ENCODE assay signal across 17 cellular contexts in genomic region chr15:96768435-96768789, GRCh38.
A peak's percentile ranks its signal among the peaks of the same experiment; 100 is the strongest.
DNase-seq lines count a peak whose midpoint lies in the region; TF ChIP-seq lines count a peak whose summit lies in the region.
"Had no signal": no experiment of that assay in that cellular context is flagged by ENCODE, and none has a peak within 500 bp of the region (broad histone marks: within the 10 kb centered on the region; RNA-seq: fewer than 3 reads in every experiment).

No MANE protein-coding gene starts in this region.

- no peak overlapping the region for H3K4me2 ChIP-seq in mesendoderm (ENCODE audit: low read length)
- H3K4me2 ChIP-seq: BLaER1 treated with 17β-estradiol and CSF1 and Interleukin-3, amounts not matched to agents 10 nM and 100 nM; GM23338 had no signal

- intact Hi-C loops in esophagus muscularis mucosa (cut with DNase I), result no loop called here
- intact Hi-C loops in CD14-positive monocyte (cut with micrococcal nuclease), result no loop called here
- intact Hi-C loops in activated naive CD4-positive, alpha-beta T cell treated with anti-CD3 and anti-CD28 coated beads for 36 hours (cut with micrococcal nuclease), result no loop called here

- TF ChIP-seq POLR2A in esophagus muscularis mucosa (IDR thresholded peaks at IDR 0.05; ENCODE audit: low read depth), result no peak

- H3K4me1 Mint-ChIP-seq in CD14-positive monocyte, result peaks cover 13% of the 10 kb centered on the region
- no peaks in the 10 kb centered on the region for H3K4me1 Mint-ChIP-seq in activated naive CD4-positive, alpha-beta T cell treated with anti-CD3 and anti-CD28 coated beads for 36 hours (ENCODE audit: low read depth)
- H3K4me1 Mint-ChIP-seq: B cell; CD4-positive, CD25-positive, alpha-beta regulatory T cell; CD8-positive, alpha-beta memory T cell had no signal

- no peak overlapping the region for H3K56ac ChIP-seq in mesendoderm (ENCODE audit: low read length)

- DNase-seq in HK-2 (ENCODE audit: unreplicated experiment) (peak; percentile 1), esophagus muscularis mucosa (ENCODE audit: extremely low spot score) (peak; percentile 62), mesendoderm (no peak), CD14-positive monocyte (ENCODE audit: low spot score) (no peak), NOMO-1 treated with dmso at 0.1 percent for 144 hours (lab: John Stamatoyannopoulos, UW; ENCODE audit: unreplicated experiment) (no peak)
- DNase-seq in stimulated activated naive CD4-positive, alpha-beta T cell (lab: John Stamatoyannopoulos, UW), result no peak
- no peak for DNase-seq in activated naive CD4-positive, alpha-beta T cell treated with anti-CD3 and anti-CD28 coated beads for 36 hours
- DNase-seq: CD4-positive, CD25-positive, alpha-beta regulatory T cell; CD8-positive, alpha-beta memory T cell; GDM1; H7; IMR-90 had no signal

- H4K5ac ChIP-seq in mesendoderm (ENCODE audit: low read length), result no peak overlapping the region

- H3K4me3 ChIP-seq in esophagus muscularis mucosa (no peak overlapping the region), mesendoderm (ENCODE audit: low read length) (no peak overlapping the region)
- H3K4me3 ChIP-seq: BLaER1 treated with 17β-estradiol and CSF1 and Interleukin-3, amounts not matched to agents 10 nM and 100 nM; GM23338 had no signal

- H3K4me3 Mint-ChIP-seq in CD14-positive monocyte, result no peak overlapping the region
- no peak overlapping the region for H3K4me3 Mint-ChIP-seq in activated naive CD4-positive, alpha-beta T cell treated with anti-CD3 and anti-CD28 coated beads for 36 hours
- H3K4me3 Mint-ChIP-seq: B cell; CD4-positive, CD25-positive, alpha-beta regulatory T cell; CD8-positive, alpha-beta memory T cell; GM23338; HFFc6 had no signal

- no peak overlapping the region for H2BK15ac ChIP-seq in mesendoderm (replicated peaks; ENCODE audit: low read depth)

- H3K9me3 Mint-ChIP-seq in CD14-positive monocyte, result peaks cover 0 to 6% (median 3%) of the 10 kb centered on the region in 7 donors
- H3K9me3 Mint-ChIP-seq in activated naive CD4-positive, alpha-beta T cell treated with anti-CD3 and anti-CD28 coated beads for 36 hours, result no peaks in the 10 kb centered on the region
- H3K9me3 Mint-ChIP-seq: GM23338 had no signal

- TF ChIP-seq CTCF in esophagus muscularis mucosa (IDR thresholded peaks at IDR 0.05), result no peak
- TF ChIP-seq CTCF in CD14-positive monocyte (IDR thresholded peaks at IDR 0.05), result no peak

- no peak overlapping the region for H4K8ac ChIP-seq in mesendoderm (ENCODE audit: low read depth, low read length)

- H2AK5ac ChIP-seq in mesendoderm (ENCODE audit: low read length), result peak overlapping the region; percentile 40

- no peak overlapping the region for H3K27ac Mint-ChIP-seq in CD14-positive monocyte
- H3K27ac Mint-ChIP-seq in activated naive CD4-positive, alpha-beta T cell treated with anti-CD3 and anti-CD28 coated beads for 36 hours, result no peak overlapping the region
- H3K27ac Mint-ChIP-seq: B cell; CD4-positive, CD25-positive, alpha-beta regulatory T cell; GM23338; HFFc6 had no signal

- no peaks in the 10 kb centered on the region for H3K79me2 ChIP-seq in mesendoderm (ENCODE audit: control insufficient read depth, insufficient read depth, low read length)

- H3K4ac ChIP-seq in mesendoderm (ENCODE audit: low read depth, low read length), result peak overlapping the region; percentile 6

- H3K27me3 Mint-ChIP-seq in CD14-positive monocyte (ENCODE audit: low read depth in 3 of 3), result peaks cover 4 to 5% (median 5%) of the 10 kb centered on the region in 3 donors
- H3K27me3 Mint-ChIP-seq in activated naive CD4-positive, alpha-beta T cell treated with anti-CD3 and anti-CD28 coated beads for 36 hours (ENCODE audit: low read depth), result no peaks in the 10 kb centered on the region
- H3K27me3 Mint-ChIP-seq: B cell; CD4-positive, CD25-positive, alpha-beta regulatory T cell; CD8-positive, alpha-beta memory T cell had no signal

- H3K36me3 ChIP-seq in esophagus muscularis mucosa (no peaks in the 10 kb centered on the region), mesendoderm (ENCODE audit: control insufficient read depth, insufficient read depth, low read length) (no peaks in the 10 kb centered on the region)
- H3K36me3 ChIP-seq: BLaER1 treated with 17β-estradiol and CSF1 and Interleukin-3, amounts not matched to agents 10 nM and 100 nM had no signal

- no peak overlapping the region for H3K23ac ChIP-seq in mesendoderm (ENCODE audit: low read length)

- H3K18ac ChIP-seq in mesendoderm (ENCODE audit: low read length), result peak overlapping the region; percentile 71

- H3K4me1 ChIP-seq in esophagus muscularis mucosa (no peaks in the 10 kb centered on the region), mesendoderm (ENCODE audit: control insufficient read depth, low read depth, low read length) (peaks cover 7% of the 10 kb centered on the region)
- H3K4me1 ChIP-seq: BLaER1 treated with 17β-estradiol and CSF1 and Interleukin-3, amounts not matched to agents 10 nM and 100 nM had no signal

- CTCF ChIA-PET in activated naive CD4-positive, alpha-beta T cell treated with anti-CD3 and anti-CD28 coated beads for 36 hours (lab: Charles Lee), result no interaction called here

- H3K79me1 ChIP-seq in mesendoderm (ENCODE audit: low read length), result no peaks in the 10 kb centered on the region

- no peaks in the 10 kb centered on the region for H3K9me3 ChIP-seq in esophagus muscularis mucosa
- H3K9me3 ChIP-seq: Caco-2 had no signal

- no peak overlapping the region for H3K27ac ChIP-seq in esophagus muscularis mucosa (replicated peaks in 1 of 4)
- no peak overlapping the region for H3K27ac ChIP-seq in mesendoderm (ENCODE audit: low read depth, low read length)
- H3K27ac ChIP-seq: BLaER1 treated with 17β-estradiol and CSF1 and Interleukin-3, amounts not matched to agents 10 nM and 100 nM had no signal

- WGBS in esophagus muscularis mucosa, result 67% methylated on average over 5 of the region's 5 CpGs
- WGBS in mesendoderm (ENCODE audit: extremely low coverage, insufficient coverage, low lambda C conversion rate), result no CpG with 5 or more reads among the region's 5 CpGs

- no peak for TF ChIP-seq EP300 in esophagus muscularis mucosa (IDR thresholded peaks at IDR 0.05)

- H3K9ac ChIP-seq in mesendoderm (ENCODE audit: low read length), result no peak overlapping the region
- H3K9ac ChIP-seq: BLaER1 treated with 17β-estradiol and CSF1 and Interleukin-3, amounts not matched to agents 10 nM and 100 nM had no signal

- no peaks in the 10 kb centered on the region for H3K36me3 Mint-ChIP-seq in CD14-positive monocyte
- H3K36me3 Mint-ChIP-seq in activated naive CD4-positive, alpha-beta T cell treated with anti-CD3 and anti-CD28 coated beads for 36 hours (ENCODE audit: low read depth), result no peaks in the 10 kb centered on the region
- H3K36me3 Mint-ChIP-seq: CD4-positive, CD25-positive, alpha-beta regulatory T cell had no signal

- no peak overlapping the region for H2BK5ac ChIP-seq in mesendoderm (ENCODE audit: low read length)

- H3K27me3 ChIP-seq in esophagus muscularis mucosa, result peaks cover 0 to 8% (median 0%) of the 10 kb centered on the region in 4 donors
- no peaks in the 10 kb centered on the region for H3K27me3 ChIP-seq in mesendoderm (ENCODE audit: insufficient read depth, low read length, poor library complexity)
- H3K27me3 ChIP-seq: BLaER1 treated with 17β-estradiol and CSF1 and Interleukin-3, amounts not matched to agents 10 nM and 100 nM had no signal

- peak overlapping the region; percentile 62 for H2BK120ac ChIP-seq in mesendoderm (ENCODE audit: low read depth, low read length)

Comparison
In these comparisons a context has a peak if more than half of its experiments do, and no peak if none do; other contexts are left out.
1. DNase-seq: peak in HK-2 (single experiment) and esophagus muscularis mucosa (single experiment); none in mesendoderm (single experiment), stimulated activated naive CD4-positive, alpha-beta T cell (0 of 6), CD14-positive monocyte (single experiment), activated naive CD4-positive, alpha-beta T cell treated with anti-CD3 and anti-CD28 coated beads for 36 hours (single experiment) and NOMO-1 treated with dmso at 0.1 percent for 144 hours (single experiment).